ENCODE assay signal across 15 cellular contexts in genomic region chr14:96098999-96099335, GRCh38. TPM values are rescaled to one million over a fixed set of nuclear protein-coding genes. Genes with fewer than 3 reads are reported as not detected.
DNase-seq lines count a peak whose midpoint lies in the region; ATAC-seq, FAIRE-seq and TF ChIP-seq lines count a peak whose summit lies in the region.
"Had no signal": no experiment of that assay in that cellular context is flagged by ENCODE, and none has a peak within 500 bp of the region (broad histone marks: within the 10 kb centered on the region; RNA-seq: fewer than 3 reads in every experiment).

No MANE protein-coding gene starts in this region.

- no peaks in the 10 kb centered on the region for H3K9me3 Mint-ChIP-seq in HFFc6
- H3K9me3 Mint-ChIP-seq: CD4-positive, alpha-beta T cell; GM23338 had no signal

- ATAC-seq in RWPE2 (ENCODE audit: low read depth) (no peak), HG02852 (IDR thresholded peaks at IDR 0.05; ENCODE audit: unreplicated experiment) (no peak)

- no peaks in the 10 kb centered on the region for H3K79me2 ChIP-seq in H1 (ENCODE audit: control insufficient read depth in 1 of 2, insufficient read depth in 2 of 2, low read length in 2 of 2)

- H3K9ac ChIP-seq in H1 (replicated peaks in 1 of 4; ENCODE audit: extremely low read depth in 1 of 4, low read depth in 3 of 4, low read length in 3 of 4) = no peak overlapping the region

- no peak overlapping the region for H2BK120ac ChIP-seq in H1 (replicated peaks; ENCODE audit: low read depth, low read length)

- H3K18ac ChIP-seq in H1 (ENCODE audit: extremely low read depth, low read length) = no peak overlapping the region

- no peak overlapping the region for H2BK12ac ChIP-seq in H1 (ENCODE audit: low read depth, low read length)

- H3K4me1 Mint-ChIP-seq in HFFc6 (ENCODE audit: low read depth) = peaks cover 75% of the 10 kb centered on the region

- no peak overlapping the region for H2BK15ac ChIP-seq in H1 (ENCODE audit: low read length)

- H3K4me3 Mint-ChIP-seq in HFFc6 = no peak overlapping the region
- H3K4me3 Mint-ChIP-seq: CD4-positive, alpha-beta T cell; GM23338 had no signal

- no peak overlapping the region for H3K23ac ChIP-seq in H1 (ENCODE audit: insufficient read length)

- CTCF ChIA-PET in H1 (lab: Charles Lee; ENCODE audit: partially characterized antibody) = interaction anchor here (0.6 to 13.0 kb wide), 81 partner anchors 9 to 661 kb away, joined by 3 to 268 read pairs (median 4); no protein-coding TSS in a partner anchor

- no peak overlapping the region for H2BK5ac ChIP-seq in H1 (ENCODE audit: low read depth, low read length)

- H3K27ac ChIP-seq in C4-2B (no peak overlapping the region), RWPE2 (ENCODE audit: poor library complexity, severe bottlenecking) (no peak overlapping the region), H1 (ENCODE audit: low read depth, low read length) (no peak overlapping the region)

- H2BK20ac ChIP-seq in H1 (ENCODE audit: low read length) = no peak overlapping the region

- H4K91ac ChIP-seq in H1 (replicated peaks; ENCODE audit: insufficient read length, low read length) = no peak overlapping the region

- peaks cover 5% of the 10 kb centered on the region; the same call in 1 of the 2 replicates for H3K27me3 Mint-ChIP-seq in HFFc6 (ENCODE audit: insufficient read depth)

- H3K36me3 Mint-ChIP-seq in HFFc6 (ENCODE audit: low read depth) = peaks cover 2% of the 10 kb centered on the region

- POLR2A ChIA-PET in H1 (lab: Charles Lee; ENCODE audit: partially characterized antibody) = interaction anchor here (0.7 to 1.1 kb wide), 3 partner anchors 13 to 195 kb away, joined by 3 read pairs; no protein-coding TSS in a partner anchor

- H3K4me3 ChIP-seq in RWPE2 (ENCODE audit: severe bottlenecking) = no peak overlapping the region
- no peak overlapping the region for H3K4me3 ChIP-seq in H1 (ENCODE audit: extremely low read depth in 1 of 4, insufficient read depth in 2 of 4, low read depth in 3 of 4, low read length in 4 of 4)
- H3K4me3 ChIP-seq: GM23338 had no signal

- H3K56ac ChIP-seq in H1 (replicated peaks; ENCODE audit: insufficient read length, low read depth, low read length) = no peak overlapping the region

- H4K5ac ChIP-seq in H1 (ENCODE audit: insufficient read length, low read depth, low read length) = no peak overlapping the region

- H3K4me2 ChIP-seq in H1 (ENCODE audit: insufficient read depth in 1 of 2, low read depth in 2 of 2, low read length in 2 of 2) = no peak overlapping the region
- H3K4me2 ChIP-seq: GM23338 had no signal

- H3K4me1 ChIP-seq in RWPE2 (ENCODE audit: insufficient read depth, poor library complexity, severe bottlenecking) (peaks cover 12% of the 10 kb centered on the region), H1 (replicated peaks in 1 of 4; ENCODE audit: control insufficient read depth in 3 of 4, insufficient read depth in 4 of 4, low read length in 3 of 4) (peaks cover 6 to 11% (median 7%) of the 10 kb centered on the region in 4 experiments)

- no peak for DNase-seq in HFFc6
- DNase-seq in RWPE2 (ENCODE audit: low spot score) = no peak
- no peak for DNase-seq in H1 (ENCODE audit: low read depth in 1 of 2, low spot score in 2 of 2)
- DNase-seq in erythroblast (lab: John Stamatoyannopoulos, UW) = no peak
- DNase-seq in NCI-H446 treated with DMSO at 0.1 percent for 48 hours (lab: John Stamatoyannopoulos, UW) = no peak
- no peak for DNase-seq in NCI-H2107 treated with DMSO at 0.1 percent for 48 hours (lab: John Stamatoyannopoulos, UW; ENCODE audit: unreplicated experiment)
- DNase-seq: CD4-positive, alpha-beta T cell; DND-41; NCI-H1048; NCI-H2227 treated with DMSO at 0.1 percent for 48 hours; Right ventricle myocardium superior had no signal

- no peak for TF ChIP-seq EP300 in H1 (IDR thresholded peaks at IDR 0.05; ENCODE audit: borderline replicate concordance in 1 of 2, low read depth in 2 of 2, low read length in 2 of 2)

- no peak overlapping the region for H4K8ac ChIP-seq in H1 (ENCODE audit: extremely low read depth, insufficient read depth, low read length)

- TF ChIP-seq POLR2A in H1 (IDR thresholded peaks at IDR 0.05; ENCODE audit: control extremely low read depth in 1 of 2, low read depth in 2 of 2, low read length in 2 of 2) (no peak), erythroblast (IDR thresholded peaks at IDR 0.05; ENCODE audit: low read length) (no peak)

- H4K20me1 ChIP-seq in H1 (replicated peaks in 1 of 2; ENCODE audit: control insufficient read depth in 1 of 2, insufficient read depth in 2 of 2, low read length in 2 of 2) = peaks cover 0 to 1% of the 10 kb centered on the region in 2 experiments

- H3K4ac ChIP-seq in H1 (replicated peaks; ENCODE audit: insufficient read length, low read depth, low read length) = no peak overlapping the region

- no peak overlapping the region for H3K27ac Mint-ChIP-seq in HFFc6
- H3K27ac Mint-ChIP-seq: CD4-positive, alpha-beta T cell; GM23338 had no signal

- no peak overlapping the region for H3K14ac ChIP-seq in H1 (ENCODE audit: insufficient read length)

- TF ChIP-seq CTCF in C4-2B (conservative IDR thresholded peaks at IDR 0.05) = peak; percentile 72
- peak; percentile 49; the same call in 1 of the 2 replicates for TF ChIP-seq CTCF in HFFc6 (IDR thresholded peaks at IDR 0.05)
- peak; percentile 40 for TF ChIP-seq CTCF in RWPE2 (IDR thresholded peaks at IDR 0.05; ENCODE audit: poor library complexity, severe bottlenecking)
- no peak for TF ChIP-seq CTCF in H1 (IDR thresholded peaks at IDR 0.05; ENCODE audit: control extremely low read depth in 1 of 3, insufficient read depth in 1 of 3, low read depth in 1 of 3, low read length in 3 of 3)

- FAIRE-seq in H1 (lab: Jason Lieb, UNC) = no peak
- FAIRE-seq: GM18507 had no signal

- H2AFZ ChIP-seq in H1 (ENCODE audit: low read length) = no peak overlapping the region
- H2AFZ ChIP-seq: GM23338 had no signal

- no peaks in the 10 kb centered on the region for H3K36me3 ChIP-seq in RWPE2 (ENCODE audit: low read depth)
- H3K36me3 ChIP-seq in H1 (ENCODE audit: control insufficient read depth in 2 of 4, insufficient read depth in 4 of 4, low read length in 3 of 4) = no peaks in the 10 kb centered on the region

- H3K23me2 ChIP-seq in H1 (ENCODE audit: low read depth, low read length) = no peaks in the 10 kb centered on the region; the same call in 1 of the 2 replicates

- H2AK5ac ChIP-seq in H1 (ENCODE audit: low read depth, low read length) = no peak overlapping the region

- no peaks in the 10 kb centered on the region for H3K79me1 ChIP-seq in H1 (ENCODE audit: low read depth, low read length)

- H3K9me3 ChIP-seq in RWPE2 (ENCODE audit: severe bottlenecking) = no peaks in the 10 kb centered on the region
- H3K9me3 ChIP-seq in H1 (ENCODE audit: insufficient read depth in 2 of 2, low read depth in 1 of 2, low read length in 1 of 2) = no peaks in the 10 kb centered on the region

- TF ChIP-seq RAD21 in H1 (IDR thresholded peaks at IDR 0.05 in 1 of 2, conservative IDR thresholded peaks at IDR 0.05 in 1 of 2; ENCODE audit: low read depth in 2 of 2, low read length in 2 of 2) = no peak

- H3K27me3 ChIP-seq in RWPE2 (ENCODE audit: insufficient read depth, poor library complexity, severe bottlenecking) (no peaks in the 10 kb centered on the region), H1 (replicated peaks in 1 of 4; ENCODE audit: control insufficient read depth in 3 of 4, extremely low read depth in 1 of 4, insufficient read depth in 3 of 4, low read length in 3 of 4) (no peaks in the 10 kb centered on the region)

TF ChIP-seq in H1, 55 proteins besides CTCF, POLR2A, EP300 and RAD21:
- TF ChIP-seq TAF1 (IDR thresholded peaks at IDR 0.05; ENCODE audit: low read depth, low read length) (no peak), JUND (IDR thresholded peaks at IDR 0.05; ENCODE audit: low read length) (no peak), RBBP5 (IDR thresholded peaks at IDR 0.05; ENCODE audit: borderline replicate concordance, low read depth, low read length) (no peak), SIX5 (IDR thresholded peaks at IDR 0.05; ENCODE audit: low read depth, low read length) (no peak), ATF3 (IDR thresholded peaks at IDR 0.05; ENCODE audit: insufficient read depth, low read depth, low read length) (no peak), CHD1 (IDR thresholded peaks at IDR 0.05; ENCODE audit: low read depth, low read length) (no peak), KDM1A (IDR thresholded peaks at IDR 0.05; ENCODE audit: borderline replicate concordance, low read length) (peak; percentile 74; the same call in 1 of the 2 replicates)
TF ChIP-seq in H1: peak in this region for 1.

RNA-seq across cellular contexts. Expression of gene C14orf132, which starts 59.8 kb away (rescaled TPM):
- 10 to 100 TPM; 21.5 to 33.1 (median 27.1) TPM for total RNA-seq in HFFc6 (2021; fragmentation: NEBNext Ultra II Directional; extraction: Animal tissue kit (Norgen Biotek cat#: 25700))
- total RNA-seq in H1 (2021; fragmentation: NEBNext Ultra II Directional; extraction: Animal tissue kit (Norgen Biotek cat#: 25700)) = 32.0 and 32.5 TPM in 2 replicates
- 11.7 and 16.6 TPM in 2 replicates for polyA plus RNA-seq in H1 (2011; rRNA removed)
- 13.6 TPM for polyA plus RNA-seq in H1 (2011; cell fraction: cytosol; rRNA removed)
- polyA plus RNA-seq in H1 (2011; cell fraction: nucleus; rRNA removed) = 22.3 TPM
- polyA plus RNA-seq in H1 (2012, experiment 1 of 2) = 16.5 to 22.5 TPM (median 19.6 TPM) in 4 replicates
- polyA plus RNA-seq in H1 (2012, experiment 2 of 2) = 10.7 TPM
- 24.9 TPM for polyA plus RNA-seq in H1 (2013, experiment 1 of 2)
- polyA plus RNA-seq in H1 (2013, experiment 2 of 2) = 23.5 TPM
- polyA minus RNA-seq in H1 (2011; rRNA and poly(A)+ RNA removed) = 25.6 and 30.3 TPM in 2 replicates
- 14.3 TPM for polyA minus RNA-seq in H1 (2011; cell fraction: cytosol; rRNA and poly(A)+ RNA removed)
- 31.5 TPM for polyA minus RNA-seq in H1 (2011; cell fraction: nucleus; rRNA and poly(A)+ RNA removed)

Comparison
In these comparisons a context has a peak if more than half of its experiments do, and no peak if none do; other contexts are left out.
1. CTCF ChIP-seq: peak in C4-2B (single experiment), HFFc6 (single experiment) and RWPE2 (single experiment); none in H1 (0 of 3).